ENCODE assay signal across 8 cellular contexts in the genomic region with DNA sequence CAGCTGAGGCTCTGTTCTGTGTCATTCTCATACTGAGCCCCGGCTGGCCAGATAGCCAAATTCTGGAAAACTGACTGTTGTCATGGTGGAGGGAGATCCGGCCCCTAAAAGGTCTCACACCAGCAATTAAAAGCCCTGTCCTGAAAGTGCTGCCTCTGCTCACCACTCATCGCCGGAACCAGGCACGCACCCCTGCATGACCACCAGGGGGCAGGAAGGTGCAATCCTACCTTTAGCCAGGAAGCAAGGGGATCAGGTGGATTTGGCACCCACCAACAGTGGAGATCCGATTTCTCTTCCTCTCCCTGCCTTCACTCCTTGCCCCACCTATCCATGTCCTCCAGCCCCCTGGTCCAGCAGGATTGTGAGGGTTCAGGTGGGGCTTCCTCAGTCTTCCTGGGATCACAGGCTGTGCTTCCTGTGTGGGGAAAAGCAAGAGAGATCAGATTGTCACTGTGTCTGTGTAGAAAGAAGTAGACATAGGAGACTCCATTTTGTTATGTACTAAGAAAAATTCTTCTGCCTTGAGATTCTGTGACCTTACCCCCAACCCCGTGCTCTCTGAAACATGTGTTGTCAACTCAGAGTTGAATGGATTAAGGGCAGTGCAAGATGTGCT. TPM values are rescaled to one million over a fixed set of nuclear protein-coding genes. Genes with fewer than 3 reads are reported as not detected.
DNase-seq lines count a peak whose midpoint lies in the region; ATAC-seq and TF ChIP-seq lines count a peak whose summit lies in the region.

No MANE protein-coding gene starts in this region.

- H3K27me3 Mint-ChIP-seq in activated CD4-positive, alpha-beta memory T cell treated with anti-CD3 and anti-CD28 coated beads, Interleukin-2, amount 10 ng/mL, durations not matched to agents 7 days and 5 days = peaks cover 17% of the 10 kb centered on the region
- H3K27me3 Mint-ChIP-seq in stimulated activated naive B cell treated with anti-CD40 and anti-IgM and Interleukin-4, amounts not matched to agents 10 μg/mL and 1 μg/mL and 100 μg/mL, for 72 hours = peaks cover 7 to 20% of the 10 kb centered on the region in 2 donors

- CTCF ChIA-PET in activated CD4-positive, alpha-beta memory T cell treated with anti-CD3 and anti-CD28 coated beads, Interleukin-2, amount 10 ng/mL, durations not matched to agents 7 days and 5 days (lab: Charles Lee) = interaction anchor here (1.1 to 2.1 kb wide), 2 partner anchors 23 to 30 kb away, joined by 4 to 10 read pairs; no protein-coding TSS in a partner anchor

- H3K9me3 Mint-ChIP-seq in activated CD4-positive, alpha-beta memory T cell treated with anti-CD3 and anti-CD28 coated beads, Interleukin-2, amount 10 ng/mL, durations not matched to agents 7 days and 5 days = no peaks in the 10 kb centered on the region
- no peaks in the 10 kb centered on the region for H3K9me3 Mint-ChIP-seq in stimulated activated naive B cell treated with anti-CD40 and anti-IgM and Interleukin-4, amounts not matched to agents 10 μg/mL and 1 μg/mL and 100 μg/mL, for 72 hours

- peak; percentile 62 to 64 for DNase-seq in AML-193 (lab: John Stamatoyannopoulos, UW)
- peak; percentile 82 for DNase-seq in GM20000 (ENCODE audit: low spot score)
- DNase-seq in NCI-H460 (ENCODE audit: extremely low read depth, low read depth) = peak; percentile 44
- peak; percentile 80 for DNase-seq in activated CD4-positive, alpha-beta memory T cell treated with anti-CD3 and anti-CD28 coated beads, Interleukin-2, amount 10 ng/mL, durations not matched to agents 7 days and 5 days
- peak; percentile 68 for DNase-seq in effector CD4-positive, alpha-beta T cell
- DNase-seq in myocyte (ENCODE audit: low read depth) = peak; percentile 37
- DNase-seq in stimulated activated naive B cell treated with anti-CD40 and anti-IgM and Interleukin-4, amounts not matched to agents 10 μg/mL and 1 μg/mL and 100 μg/mL, for 72 hours = peak; percentile 40

- POLR2A ChIA-PET in activated CD4-positive, alpha-beta memory T cell treated with anti-CD3 and anti-CD28 coated beads, Interleukin-2, amount 10 ng/mL, durations not matched to agents 7 days and 5 days (lab: Charles Lee) = no interaction called here

- ATAC-seq in stimulated activated naive B cell treated with anti-CD40 and anti-IgM and Interleukin-4, amounts not matched to agents 10 μg/mL and 1 μg/mL and 100 μg/mL, for 72 hours (replicated peaks) = peak; percentile 42 to 47
- no peak for ATAC-seq in GM21515 (IDR thresholded peaks at IDR 0.05; ENCODE audit: unreplicated experiment)

- TF ChIP-seq CTCF in GM20000 (IDR thresholded peaks at IDR 0.05; ENCODE audit: extremely low read depth, missing control alignments) = peak; percentile 97

- no peak overlapping the region for H3K4me3 Mint-ChIP-seq in activated CD4-positive, alpha-beta memory T cell treated with anti-CD3 and anti-CD28 coated beads, Interleukin-2, amount 10 ng/mL, durations not matched to agents 7 days and 5 days
- no peak overlapping the region for H3K4me3 Mint-ChIP-seq in stimulated activated naive B cell treated with anti-CD40 and anti-IgM and Interleukin-4, amounts not matched to agents 10 μg/mL and 1 μg/mL and 100 μg/mL, for 72 hours

- no peaks in the 10 kb centered on the region for H3K36me3 Mint-ChIP-seq in activated CD4-positive, alpha-beta memory T cell treated with anti-CD3 and anti-CD28 coated beads, Interleukin-2, amount 10 ng/mL, durations not matched to agents 7 days and 5 days (ENCODE audit: low read depth)
- no peaks in the 10 kb centered on the region for H3K36me3 Mint-ChIP-seq in stimulated activated naive B cell treated with anti-CD40 and anti-IgM and Interleukin-4, amounts not matched to agents 10 μg/mL and 1 μg/mL and 100 μg/mL, for 72 hours

- peaks cover 9% of the 10 kb centered on the region for H3K4me1 Mint-ChIP-seq in activated CD4-positive, alpha-beta memory T cell treated with anti-CD3 and anti-CD28 coated beads, Interleukin-2, amount 10 ng/mL, durations not matched to agents 7 days and 5 days
- H3K4me1 Mint-ChIP-seq in stimulated activated naive B cell treated with anti-CD40 and anti-IgM and Interleukin-4, amounts not matched to agents 10 μg/mL and 1 μg/mL and 100 μg/mL, for 72 hours = peaks cover 28 to 36% of the 10 kb centered on the region in 2 donors

- no peak overlapping the region for H3K27ac Mint-ChIP-seq in activated CD4-positive, alpha-beta memory T cell treated with anti-CD3 and anti-CD28 coated beads, Interleukin-2, amount 10 ng/mL, durations not matched to agents 7 days and 5 days
- no peak overlapping the region for H3K27ac Mint-ChIP-seq in stimulated activated naive B cell treated with anti-CD40 and anti-IgM and Interleukin-4, amounts not matched to agents 10 μg/mL and 1 μg/mL and 100 μg/mL, for 72 hours

RNA-seq across cellular contexts. Expression of a gene that starts 16.1 kb away (rescaled TPM):
- 0.02 and 0.06 TPM in 2 replicates for total RNA-seq in NCI-H460 (2014; rRNA removed; shearing (Covaris generic))
- 0.10 TPM in 1 of 2 replicates, not detected in the other for polyA plus RNA-seq in NCI-H460 (2014; cell fraction: nucleus; rRNA removed)
- under 1 TPM; 0.45 to 0.55 TPM for total RNA-seq in activated CD4-positive, alpha-beta memory T cell treated with anti-CD3 and anti-CD28 coated beads, Interleukin-2, amount 10 ng/mL, durations not matched to agents 7 days and 5 days
- not detected in 2 replicates for total RNA-seq in myocyte
- 0.37 TPM for polyA plus RNA-seq in myocyte (2012)

RNA-seq across cellular contexts. Expression of a gene that starts 48.0 kb away (rescaled TPM):
- 3.2 and 3.5 TPM in 2 replicates for total RNA-seq in NCI-H460 (2014; rRNA removed; shearing (Covaris generic))
- 4.9 and 6.4 TPM in 2 replicates for polyA plus RNA-seq in NCI-H460 (2014; cell fraction: nucleus; rRNA removed)
- 10 to 100 TPM; 14.6 to 17.5 TPM for total RNA-seq in activated CD4-positive, alpha-beta memory T cell treated with anti-CD3 and anti-CD28 coated beads, Interleukin-2, amount 10 ng/mL, durations not matched to agents 7 days and 5 days
- total RNA-seq in myocyte = 14.0 and 18.6 TPM in 2 replicates
- 19.0 TPM for polyA plus RNA-seq in myocyte (2012)

RNA-seq across cellular contexts. Expression of a gene that starts 49.7 kb away (rescaled TPM):
- 7.0 and 12.0 TPM in 2 replicates for total RNA-seq in NCI-H460 (2014; rRNA removed; shearing (Covaris generic))
- polyA plus RNA-seq in NCI-H460 (2014; cell fraction: nucleus; rRNA removed) = 25.5 and 33.0 TPM in 2 replicates
- total RNA-seq in activated CD4-positive, alpha-beta memory T cell treated with anti-CD3 and anti-CD28 coated beads, Interleukin-2, amount 10 ng/mL, durations not matched to agents 7 days and 5 days = 10 to 100 TPM; 49.6 to 50.1 TPM
- 6.2 and 9.7 TPM in 2 replicates for total RNA-seq in myocyte
- 14.3 TPM for polyA plus RNA-seq in myocyte (2012)
